In genomic region chr9:2053883-2054845, GRCh38 we compare ENCODE assay signal across 8 cellular contexts. TPM values are rescaled to one million over a fixed set of nuclear protein-coding genes. Genes with fewer than 3 reads are reported as not detected.
DNase-seq lines count a peak whose midpoint lies in the region; ATAC-seq, FAIRE-seq and TF ChIP-seq lines count a peak whose summit lies in the region.

No MANE protein-coding gene starts in this region.

- DNase-seq in Right ventricle myocardium superior: no peak
- DNase-seq in left ventricle myocardium inferior: no peak
- peak; percentile 36 for DNase-seq in activated CD8-positive, alpha-beta memory T cell treated with anti-CD3 and anti-CD28 coated beads, Interleukin-2, amount 50 U/mL, for 24 hours (ENCODE audit: extremely low read depth)
- DNase-seq in foreskin fibroblast: peak; percentile 78 to 89
- DNase-seq in stimulated activated CD4-positive, alpha-beta T cell treated with anti-CD3 and anti-CD28 coated beads, Interleukin-1b, Interleukin-23, amount 100 ng/mL, for 1 hour (ENCODE audit: low read depth in 2 of 2): peak; percentile 7 to 18
- no peak for DNase-seq in H54 (ENCODE audit: insufficient read length, low spot score)
- no peak for DNase-seq in NCI-H1105 treated with DMSO at 0.1 percent for 48 hours (lab: John Stamatoyannopoulos, UW)

- peaks cover 40% of the 10 kb centered on the region for H3K36me3 ChIP-seq in left ventricle myocardium inferior

- no peaks in the 10 kb centered on the region for H3K9me3 ChIP-seq in left ventricle myocardium inferior (replicated peaks)

- peaks cover 14% of the 10 kb centered on the region for H3K4me1 ChIP-seq in left ventricle myocardium inferior

- TF ChIP-seq POLR2A in H54 (IDR thresholded peaks at IDR 0.05; ENCODE audit: low read depth, low read length): no peak

- TF ChIP-seq CTCF in left ventricle myocardium inferior (IDR thresholded peaks at IDR 0.05; ENCODE audit: borderline replicate concordance) (no peak), foreskin fibroblast (IDR thresholded peaks at IDR 0.05; ENCODE audit: low read depth, low read length) (no peak)

- no peak overlapping the region for H3K27ac ChIP-seq in left ventricle myocardium inferior (replicated peaks)

- H3K27me3 ChIP-seq in left ventricle myocardium inferior (ENCODE audit: low read depth): no peaks in the 10 kb centered on the region

- intact Hi-C loops in Right ventricle myocardium superior (cut with DNase I) (no loop called here), left ventricle myocardium inferior (cut with micrococcal nuclease) (no loop called here)

- H3K4me3 ChIP-seq in left ventricle myocardium inferior (no peak overlapping the region), foreskin fibroblast (ENCODE audit: low read depth in 1 of 2, low read length in 2 of 2) (no peak overlapping the region)

- FAIRE-seq in H54 (lab: Jason Lieb, UNC): no peak

- ATAC-seq in Right ventricle myocardium superior (ENCODE audit: poor library complexity): peak; percentile 41
- ATAC-seq in HG03354 (IDR thresholded peaks at IDR 0.05; ENCODE audit: poor library complexity, severe bottlenecking, unreplicated experiment): peak; percentile 97

RNA-seq across cellular contexts. Expression of gene SMARCA2, which starts 39.0 kb away (rescaled TPM):
- total RNA-seq in Right ventricle myocardium superior: 101 TPM
- 98.0 TPM for total RNA-seq in left ventricle myocardium inferior

Comparison
In these comparisons a context has a peak if more than half of its experiments do, and no peak if none do; other contexts are left out.
1. DNase-seq: peak in activated CD8-positive, alpha-beta memory T cell treated with anti-CD3 and anti-CD28 coated beads, Interleukin-2, amount 50 U/mL, for 24 hours (single experiment), foreskin fibroblast (2 of 2) and stimulated activated CD4-positive, alpha-beta T cell treated with anti-CD3 and anti-CD28 coated beads, Interleukin-1b, Interleukin-23, amount 100 ng/mL, for 1 hour (2 of 2); none in Right ventricle myocardium superior (single experiment), left ventricle myocardium inferior (single experiment), H54 (single experiment) and NCI-H1105 treated with DMSO at 0.1 percent for 48 hours (single experiment).